ENCODE assay signal across 34 cellular contexts in the genomic region with DNA sequence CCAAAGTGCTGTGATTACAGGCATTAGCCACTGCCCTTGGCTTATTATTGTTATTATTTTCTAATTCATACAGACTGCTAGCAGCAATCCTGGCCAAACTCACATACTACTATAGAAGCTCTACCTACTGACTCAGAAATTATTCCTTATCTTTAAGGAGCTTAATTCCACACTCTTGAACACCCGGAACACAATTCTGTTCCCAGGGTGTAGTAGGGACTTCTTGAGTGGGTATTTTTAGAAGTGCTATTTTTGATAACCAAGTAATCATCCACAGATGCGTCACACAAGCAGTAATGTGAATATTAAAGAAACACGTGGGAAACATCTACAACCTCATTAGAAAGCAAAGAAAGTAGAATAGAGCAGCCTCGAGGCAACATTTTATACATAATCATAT.
A peak's percentile ranks its signal among the peaks of the same experiment; 100 is the strongest.
DNase-seq lines count a peak whose midpoint lies in the region; ATAC-seq, FAIRE-seq and TF ChIP-seq lines count a peak whose summit lies in the region.
"Had no signal": no experiment of that assay in that cellular context is flagged by ENCODE, and none has a peak within 500 bp of the region (broad histone marks: within the 10 kb centered on the region; RNA-seq: fewer than 3 reads in every experiment).

No MANE protein-coding gene starts in this region.

- DNase-seq in AG08395 (ENCODE audit: low spot score) (peak; percentile 17), RPMI7951 (ENCODE audit: low read depth) (peak; percentile 28), fibroblast of villous mesenchyme (ENCODE audit: low read depth) (peak; percentile 15), putamen (ENCODE audit: low spot score) (peak; percentile 42), neural progenitor cell (ENCODE audit: low spot score) (no peak), pancreas (no peak), SIG-M5 treated with dmso at 0.1 percent for 504 hours (lab: John Stamatoyannopoulos, UW; ENCODE audit: unreplicated experiment) (no peak)
- DNase-seq: activated CD4-positive, alpha-beta memory T cell treated with anti-CD3 and anti-CD28 coated beads for 36 hours; activated CD8-positive, alpha-beta memory T cell treated with anti-CD3 and anti-CD28 coated beads, Interleukin-2, amount 50 U/mL, for 4 hours; C1 segment of cervical spinal cord; Caco-2; central memory CD4-positive, alpha-beta T cell; H7; left cardiac atrium; mesendoderm; NCI-H1092 treated with DMSO at 0.1 percent for 48 hours; NCI-H187 treated with DMSO at 0.1 percent for 48 hours; NCI-H69; Peyer's patch; stimulated activated CD4-positive, alpha-beta T cell treated with anti-CD3 and anti-CD28 coated beads, Interleukin-1b, Interleukin-23, amount 100 ng/mL, for 48 hours; stimulated activated CD8-positive, alpha-beta memory T cell treated with anti-CD3 and anti-CD28 coated beads, Interleukin-4, amount 100 ng/mL, for 48 hours; stimulated activated naive CD8-positive, alpha-beta T cell treated with anti-CD3 and anti-CD28 coated beads, Interleukin-15, amount 100 ng/mL, for 72 hours; thyroid gland had no signal

- H3K4me1 ChIP-seq in neural progenitor cell, result no peaks in the 10 kb centered on the region
- no peaks in the 10 kb centered on the region for H3K4me1 ChIP-seq in pancreas
- H3K4me1 ChIP-seq: Caco-2, Peyer's patch, prostate gland, thyroid gland had no signal

- H3K79me2 ChIP-seq in neural progenitor cell (ENCODE audit: low read depth), result no peaks in the 10 kb centered on the region
- H3K79me2 ChIP-seq: hepatocyte had no signal

- no peak overlapping the region for H3K27ac Mint-ChIP-seq in neural progenitor cell
- H3K27ac Mint-ChIP-seq: activated CD4-positive, alpha-beta memory T cell treated with anti-CD3 and anti-CD28 coated beads for 36 hours; activated naive CD4-positive, alpha-beta T cell treated with anti-CD3 and anti-CD28 coated beads, Interleukin-2, amount 50 U/mL, for 24 hours; activated T-helper 1 cell treated with anti-CD3 and anti-CD28 coated beads, Interleukin-12 subunit alpha, Interleukin-12 subunit beta, Interleukin-2, Interleukin-4 antibody, amounts not matched to agents 30 ng/mL and 10 ng/mL and 1 ng/mL, durations not matched to agents 14 hours and 24 hours and 36 hours; stimulated activated naive CD8-positive, alpha-beta T cell treated with anti-CD3 and anti-CD28 coated beads, Interleukin-15, amount 100 ng/mL, for 72 hours had no signal

- H3K27me3 Mint-ChIP-seq in neural progenitor cell (ENCODE audit: insufficient read depth, low read depth), result no peaks in the 10 kb centered on the region
- H3K27me3 Mint-ChIP-seq: activated CD4-positive, alpha-beta memory T cell treated with anti-CD3 and anti-CD28 coated beads for 36 hours; activated naive CD4-positive, alpha-beta T cell treated with anti-CD3 and anti-CD28 coated beads, Interleukin-2, amount 50 U/mL, for 24 hours; stimulated activated naive CD8-positive, alpha-beta T cell treated with anti-CD3 and anti-CD28 coated beads, Interleukin-15, amount 100 ng/mL, for 72 hours had no signal

- H3K4me3 Mint-ChIP-seq in neural progenitor cell, result no peak overlapping the region
- H3K4me3 Mint-ChIP-seq: activated CD4-positive, alpha-beta memory T cell treated with anti-CD3 and anti-CD28 coated beads for 36 hours; activated naive CD4-positive, alpha-beta T cell treated with anti-CD3 and anti-CD28 coated beads, Interleukin-2, amount 50 U/mL, for 24 hours; activated T-helper 1 cell treated with anti-CD3 and anti-CD28 coated beads, Interleukin-12 subunit alpha, Interleukin-12 subunit beta, Interleukin-2, Interleukin-4 antibody, amounts not matched to agents 30 ng/mL and 10 ng/mL and 1 ng/mL, durations not matched to agents 14 hours and 24 hours and 36 hours; stimulated activated naive CD8-positive, alpha-beta T cell treated with anti-CD3 and anti-CD28 coated beads, Interleukin-15, amount 100 ng/mL, for 72 hours had no signal

- peaks cover 3% of the 10 kb centered on the region for H3K9me3 Mint-ChIP-seq in neural progenitor cell
- H3K9me3 Mint-ChIP-seq: activated naive CD4-positive, alpha-beta T cell treated with anti-CD3 and anti-CD28 coated beads, Interleukin-2, amount 50 U/mL, for 24 hours had no signal

- ATAC-seq in pancreas (no peak), GM18861 (IDR thresholded peaks at IDR 0.05; ENCODE audit: unreplicated experiment) (no peak)
- ATAC-seq: activated CD4-positive, CD25-positive, alpha-beta regulatory T cell treated with anti-CD3 and anti-CD28 coated beads, Interleukin-2, amount 50 U/mL, for 24 hours; stimulated activated naive CD8-positive, alpha-beta T cell treated with anti-CD3 and anti-CD28 coated beads, Interleukin-15, amount 100 ng/mL, for 72 hours had no signal

- no peak for FAIRE-seq in pancreas (lab: Jason Lieb, UNC)
- FAIRE-seq: astrocyte, endometrium, TTC549 had no signal

- H2AFZ ChIP-seq in neural progenitor cell (replicated peaks), result no peak overlapping the region
- H2AFZ ChIP-seq: hepatocyte had no signal

- H3K9me3 ChIP-seq in neural progenitor cell (ENCODE audit: low read depth), result no peaks in the 10 kb centered on the region
- no peaks in the 10 kb centered on the region for H3K9me3 ChIP-seq in pancreas
- H3K9me3 ChIP-seq: Caco-2, Peyer's patch, prostate gland, SJSA1, thyroid gland had no signal

- H3K27ac ChIP-seq in neural progenitor cell (no peak overlapping the region), pancreas (no peak overlapping the region)
- H3K27ac ChIP-seq: hepatocyte, Peyer's patch, prostate gland, SJSA1, skin epidermis, thyroid gland had no signal

- TF ChIP-seq CTCF in fibroblast of villous mesenchyme (IDR thresholded peaks at IDR 0.05; ENCODE audit: insufficient read depth, low read depth, low read length) (no peak), neural progenitor cell (IDR thresholded peaks at IDR 0.05) (no peak), pancreas (IDR thresholded peaks at IDR 0.05) (no peak)

- intact Hi-C loops in pancreas (cut with DNase I), result no loop called here

- H3K27me3 ChIP-seq in neural progenitor cell (no peaks in the 10 kb centered on the region), pancreas (no peaks in the 10 kb centered on the region)
- H3K27me3 ChIP-seq: hepatocyte, Peyer's patch, SJSA1, thyroid gland had no signal

- H3K4me3 ChIP-seq in fibroblast of villous mesenchyme (ENCODE audit: low read depth, low read length), result no peak overlapping the region
- H3K4me3 ChIP-seq in neural progenitor cell, result no peak overlapping the region
- H3K4me3 ChIP-seq in pancreas, result no peak overlapping the region
- H3K4me3 ChIP-seq: hepatocyte, Peyer's patch, prostate gland, SJSA1, skin epidermis, thyroid gland had no signal

- no peaks in the 10 kb centered on the region for H3K36me3 Mint-ChIP-seq in neural progenitor cell
- H3K36me3 Mint-ChIP-seq: activated CD4-positive, alpha-beta memory T cell treated with anti-CD3 and anti-CD28 coated beads for 36 hours; activated naive CD4-positive, alpha-beta T cell treated with anti-CD3 and anti-CD28 coated beads, Interleukin-2, amount 50 U/mL, for 24 hours had no signal

- H3F3A ChIP-seq in neural progenitor cell (ENCODE audit: low read depth), result no peaks in the 10 kb centered on the region

- H3K36me3 ChIP-seq in neural progenitor cell (no peaks in the 10 kb centered on the region), pancreas (no peaks in the 10 kb centered on the region)
- H3K36me3 ChIP-seq: Peyer's patch, prostate gland, SJSA1, thyroid gland had no signal

- no peaks in the 10 kb centered on the region for H4K20me1 ChIP-seq in neural progenitor cell (ENCODE audit: low read depth)

- no peak overlapping the region for H3K9ac ChIP-seq in neural progenitor cell

- H3K4me1 Mint-ChIP-seq in neural progenitor cell, result no peaks in the 10 kb centered on the region
- H3K4me1 Mint-ChIP-seq: activated naive CD4-positive, alpha-beta T cell treated with anti-CD3 and anti-CD28 coated beads, Interleukin-2, amount 50 U/mL, for 24 hours; stimulated activated naive CD8-positive, alpha-beta T cell treated with anti-CD3 and anti-CD28 coated beads, Interleukin-15, amount 100 ng/mL, for 72 hours had no signal

- H3K4me2 ChIP-seq in neural progenitor cell, result no peak overlapping the region
- H3K4me2 ChIP-seq: hepatocyte had no signal

- WGBS in pancreas, 2 donors, result 48 to 58% methylated on average over 4 of the region's 4 CpGs

Comparison
In these comparisons a context has a peak if more than half of its experiments do, and no peak if none do; other contexts are left out.
1. DNase-seq: peak in AG08395 (single experiment), RPMI7951 (single experiment), fibroblast of villous mesenchyme (single experiment) and putamen (single experiment); none in neural progenitor cell (single experiment), pancreas (0 of 6) and SIG-M5 treated with dmso at 0.1 percent for 504 hours (single experiment).